Comparison of ENCODE assay signal across 1 cellular context in genomic region chr11:134275188-134275533, GRCh38.
TF ChIP-seq lines count a peak whose summit lies in the region.

No MANE protein-coding gene starts in this region.

TF ChIP-seq in H1, 55 proteins besides CTCF, POLR2A, EP300 and RAD21:
- TF ChIP-seq CREB1 (IDR thresholded peaks at IDR 0.05): no peak
- no peak for TF ChIP-seq CHD7 (IDR thresholded peaks at IDR 0.05; ENCODE audit: insufficient replicate concordance, low read length)
- TF ChIP-seq RNF2 (IDR thresholded peaks at IDR 0.05; ENCODE audit: borderline replicate concordance, low read depth, low read length, missing control alignments, poor library complexity, severe bottlenecking): no peak
- no peak for TF ChIP-seq HDAC6 (IDR thresholded peaks at IDR 0.05; ENCODE audit: low read depth, low read length)
